Comparison of ENCODE assay signal across 8 cellular contexts in the genomic region with DNA sequence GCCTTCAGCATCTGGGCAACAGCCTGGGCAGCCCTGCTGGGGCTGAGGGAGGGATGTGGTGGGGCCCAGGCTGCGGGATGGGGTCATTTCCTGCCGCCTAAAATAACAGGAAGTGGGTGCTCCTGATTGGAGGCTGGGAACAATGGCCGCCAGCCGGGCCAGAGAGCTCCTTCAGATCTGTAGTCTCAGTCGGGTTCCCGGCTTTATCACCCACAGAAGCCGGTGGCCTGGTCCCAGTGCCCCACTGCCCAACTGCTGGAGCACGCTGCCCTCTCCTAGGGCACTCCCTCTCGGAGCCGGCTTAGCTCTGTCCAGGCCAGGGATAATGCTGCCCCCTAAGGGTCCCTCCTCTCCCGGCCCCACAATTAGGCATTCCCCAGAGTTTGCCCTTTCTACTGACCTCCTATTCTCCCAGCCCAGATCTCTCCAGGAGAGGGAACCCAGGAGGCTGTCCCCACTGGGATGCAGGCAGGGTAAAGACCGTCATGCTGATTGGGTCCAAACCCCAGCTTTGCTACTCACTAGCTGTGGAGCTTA. TPM values are rescaled to one million over a fixed set of nuclear protein-coding genes. Genes with fewer than 3 reads are reported as not detected.
A peak's percentile ranks its signal among the peaks of the same experiment; 100 is the strongest.
DNase-seq lines count a peak whose midpoint lies in the region; ATAC-seq, FAIRE-seq and TF ChIP-seq lines count a peak whose summit lies in the region.

No MANE protein-coding gene starts in this region.

- peak overlapping the region; percentile 85 for H2AFZ ChIP-seq in K562 (ENCODE audit: low read depth, low read length)

- peak; percentile 13 to 48; a peak in 3 of 4 replicates for TF ChIP-seq RAD21 in K562 (CRISPR knock-in tag; conservative IDR thresholded peaks at IDR 0.05 in 1 of 2, IDR thresholded peaks at IDR 0.05 in 1 of 2)

- H3K27ac ChIP-seq in K562 (ENCODE audit: extremely low read depth, low read depth, low read length) (peak overlapping the region; percentile 76), iPS-18a (ENCODE audit: low read length) (peak overlapping the region; percentile 36)

- peak; percentile 64 for ATAC-seq in K562
- no peak for ATAC-seq in HG03025 (IDR thresholded peaks at IDR 0.05; ENCODE audit: low FRiP score, unreplicated experiment)
- no peak for ATAC-seq in HG03571 (IDR thresholded peaks at IDR 0.05; ENCODE audit: unreplicated experiment)

- BruUV-seq in K562 (replicated peaks; lab: Mats Ljungman, UMichigan): no TSS peak

- H3K27me3 ChIP-seq in K562 (ENCODE audit: control insufficient read depth in 2 of 2, insufficient read depth in 2 of 2, low read length in 2 of 2): no peaks in the 10 kb centered on the region
- no peaks in the 10 kb centered on the region for H3K27me3 ChIP-seq in iPS-18a (ENCODE audit: control insufficient read depth, insufficient read depth, low read length)
- H3K27me3 ChIP-seq in skeletal muscle satellite cell (ENCODE audit: control insufficient read depth, insufficient read depth, low read length): no peaks in the 10 kb centered on the region

- H3K9me1 ChIP-seq in K562 (ENCODE audit: control insufficient read depth, insufficient read depth, low read length): peaks cover 4% of the 10 kb centered on the region

- H3K4me2 ChIP-seq in K562 (ENCODE audit: insufficient read depth, low read length) (peak overlapping the region; percentile 82), skeletal muscle satellite cell (ENCODE audit: low read length) (peak overlapping the region; percentile 87)

- intact Hi-C loops in K562 (cut with micrococcal nuclease): loop anchor here (1.0 kb wide), 1 partner anchor 27 kb away; no protein-coding TSS in a partner anchor

- 0 out of 2 replicates have a peak, but pooled peaks cover 3% of the 10 kb centered on the region for H4K20me1 ChIP-seq in K562 (replicated peaks; ENCODE audit: control insufficient read depth, insufficient read depth, low read length)

- 0 out of 2 replicates have a peak, but pooled peaks have one; percentile 17 for TF ChIP-seq EP300 in K562 (IDR thresholded peaks at IDR 0.05; ENCODE audit: low read length)

- WGBS in K562 (ENCODE audit: insufficient coverage, low coverage, missing lambda C conversion rate): 8% methylated on average over 11 of the region's 12 CpGs

- peak; percentile 86 for DNase-seq in DMS153 (lab: John Stamatoyannopoulos, UW)
- DNase-seq in HT-29 (ENCODE audit: low spot score): peak; percentile 51
- peak; percentile 38 for DNase-seq in T-helper 9 cell
- peak; percentile 65 to 72 (median 72) for DNase-seq in K562 (ENCODE audit: extremely low read depth in 1 of 4, low spot score in 3 of 4)

- peak overlapping the region; percentile 37 for H3K4me3 ChIP-seq in K562
- peak overlapping the region; percentile 49 for H3K4me3 ChIP-seq in iPS-18a (ENCODE audit: low read length)
- peak overlapping the region; percentile 67 for H3K4me3 ChIP-seq in skeletal muscle satellite cell (ENCODE audit: low read length)

- in situ Hi-C loops in K562 (cut with MboI): no loop called here

- TF ChIP-seq POLR2A in K562 (conservative IDR thresholded peaks at IDR 0.05): peak; percentile 70

- H3K9ac ChIP-seq in K562 (ENCODE audit: insufficient read depth in 1 of 2, low read depth in 2 of 2, low read length in 2 of 2): peak overlapping the region; percentile 74 to 89
- H3K9ac ChIP-seq in iPS-18a (ENCODE audit: low read length): peak overlapping the region; percentile 55
- peak overlapping the region; percentile 77 for H3K9ac ChIP-seq in skeletal muscle satellite cell (ENCODE audit: low read depth, low read length)

- H3K4me1 ChIP-seq in K562 (replicated peaks in 1 of 2; ENCODE audit: control insufficient read depth in 2 of 2, insufficient read depth in 2 of 2, low read length in 2 of 2): peaks cover 42 to 55% of the 10 kb centered on the region in 2 experiments
- peaks cover 13% of the 10 kb centered on the region for H3K4me1 ChIP-seq in iPS-18a (ENCODE audit: control insufficient read depth, low read depth, low read length)
- H3K4me1 ChIP-seq in skeletal muscle satellite cell (ENCODE audit: control insufficient read depth, insufficient read depth, low read length): peaks cover 55% of the 10 kb centered on the region

- H3K36me3 ChIP-seq in K562 (ENCODE audit: control insufficient read depth, insufficient read depth, low read length) (peaks cover 41% of the 10 kb centered on the region), iPS-18a (ENCODE audit: control insufficient read depth, low read depth, low read length) (peaks cover 4% of the 10 kb centered on the region), skeletal muscle satellite cell (ENCODE audit: insufficient read depth, low read length) (peaks cover 43% of the 10 kb centered on the region)

- CTCF ChIA-PET in K562 (lab: Yijun Ruan, JAX; ENCODE audit: low intra/inter-chr PET ratio): interaction anchor here (0.6 to 1.5 kb wide), 2 partner anchors 12 to 61 kb away, joined by 4 to 7 read pairs; a partner anchor contains a TSS

- POLR2A ChIA-PET in K562 (lab: Yijun Ruan, JAX): interaction anchor here (0.6 to 5.5 kb wide), 18 partner anchors 8 to 293 kb away, joined by 3 to 42 read pairs (median 4); a partner anchor contains a TSS

- peak; percentile 60 to 76 (median 63) for TF ChIP-seq CTCF in K562 (IDR thresholded peaks at IDR 0.05 in 2 of 3, conservative IDR thresholded peaks at IDR 0.05 in 1 of 3; ENCODE audit: insufficient read depth in 2 of 3, low read depth in 1 of 3, low read length in 3 of 3)

- peak; percentile 76 for FAIRE-seq in K562 (lab: Jason Lieb, UNC)

- H3K9me3 ChIP-seq in K562 (replicated peaks; ENCODE audit: control insufficient read depth, insufficient read depth, low read depth, low read length) (no peaks in the 10 kb centered on the region), iPS-18a (ENCODE audit: control insufficient read depth, low read depth, low read length) (no peaks in the 10 kb centered on the region), skeletal muscle satellite cell (replicated peaks; ENCODE audit: low read length) (no peaks in the 10 kb centered on the region)

- H3K79me2 ChIP-seq in K562 (ENCODE audit: control insufficient read depth, insufficient read depth, low read length): peaks cover 89% of the 10 kb centered on the region

RNA-seq across cellular contexts. Expression of a gene that starts 5.1 kb away (rescaled TPM):
- 76.6 and 81.5 TPM in 2 replicates for total RNA-seq in HT-29 (2014; rRNA removed; shearing (Covaris generic))
- total RNA-seq in K562 (2011; cell fraction: chromatin; rRNA removed; ENCODE audit: low replicate concordance): 28.8 and 80.6 TPM in 2 replicates
- total RNA-seq in K562 (2011; cell fraction: nucleolus; rRNA removed): 47.5 and 62.2 TPM in 2 replicates
- total RNA-seq in K562 (2011; cell fraction: nucleoplasm; rRNA removed): 37.8 and 52.2 TPM in 2 replicates
- total RNA-seq in K562 (2014; rRNA removed): 72.8 and 74.4 TPM in 2 replicates
- 17.4 and 20.8 TPM in 2 replicates for total RNA-seq in K562 (2014; rRNA removed; fragmentation: Illumina TruSeq; extraction: Trizol)
- 34.5 and 37.8 TPM in 2 replicates for total RNA-seq in K562 (2015; rRNA removed; fragmentation: Illumina TruSeq; extraction: Trizol)
- total RNA-seq in K562 (2021): 101 and 108 TPM in 2 replicates
- polyA plus RNA-seq in K562 (2011; rRNA removed): 17.2 and 18.4 TPM in 2 replicates
- polyA plus RNA-seq in K562 (2011; cell fraction: cytosol; rRNA removed): 14.6 and 28.7 TPM in 2 replicates
- 34.1 and 46.2 TPM in 2 replicates for polyA plus RNA-seq in K562 (2011; cell fraction: nucleus; rRNA removed)
- polyA plus RNA-seq in K562 (2012): 51.5 and 56.5 TPM in 2 replicates
- 49.2 and 53.7 TPM in 2 replicates for polyA plus RNA-seq in K562 (2014; fragmentation: Illumina TruSeq; extraction: Trizol)
- 1 to 10 TPM; 3.6 to 4.4 TPM for polyA plus RNA-seq in K562 (2014; fragmentation: Nextera tagmentation; extraction: Ambion mirVana)
- 53.8 and 54.7 TPM in 2 replicates for polyA plus RNA-seq in K562 (2014; rRNA removed)
- 8.2 and 9.2 TPM in 2 replicates for polyA minus RNA-seq in K562 (2011; rRNA and poly(A)+ RNA removed)
- 31.8 and 55.1 TPM in 2 replicates for polyA minus RNA-seq in K562 (2011; cell fraction: cytosol; rRNA and poly(A)+ RNA removed)
- 13.1 and 14.8 TPM in 2 replicates for polyA minus RNA-seq in K562 (2011; cell fraction: nucleus; rRNA and poly(A)+ RNA removed)
- 94.8 and 187 TPM in 2 replicates for total RNA-seq in skeletal muscle satellite cell (2012; rRNA removed)

RNA-seq across cellular contexts. Expression of a gene that starts 11.7 kb away (rescaled TPM):
- 65.8 and 80.9 TPM in 2 replicates for total RNA-seq in HT-29 (2014; rRNA removed; shearing (Covaris generic))
- total RNA-seq in K562 (2011; cell fraction: chromatin; rRNA removed; ENCODE audit: low replicate concordance): 60.6 and 88.2 TPM in 2 replicates
- 67.4 and 71.0 TPM in 2 replicates for total RNA-seq in K562 (2011; cell fraction: nucleolus; rRNA removed)
- total RNA-seq in K562 (2011; cell fraction: nucleoplasm; rRNA removed): 76.7 and 96.0 TPM in 2 replicates
- total RNA-seq in K562 (2014; rRNA removed) (132 and 141 TPM in 2 replicates), K562 (2014; rRNA removed; fragmentation: Illumina TruSeq; extraction: Trizol) (109 and 114 TPM in 2 replicates), K562 (2015; rRNA removed; fragmentation: Illumina TruSeq; extraction: Trizol) (112 and 115 TPM in 2 replicates), K562 (2021) (83.4 and 90.9 TPM in 2 replicates)
- polyA plus RNA-seq in K562 (2011; rRNA removed) (128 and 141 TPM in 2 replicates), K562 (2014; fragmentation: Illumina TruSeq; extraction: Trizol) (127 and 140 TPM in 2 replicates), K562 (2014; fragmentation: Nextera tagmentation; extraction: Ambion mirVana) (10 to 100 TPM; 20.6 to 41.8 TPM), K562 (2014; rRNA removed) (119 and 142 TPM in 2 replicates)
- polyA plus RNA-seq in K562 (2011; cell fraction: cytosol; rRNA removed): 75.6 and 128 TPM in 2 replicates
- 80.4 and 107 TPM in 2 replicates for polyA plus RNA-seq in K562 (2011; cell fraction: nucleus; rRNA removed)
- polyA plus RNA-seq in K562 (2012): 109 and 110 TPM in 2 replicates
- 47.8 and 54.0 TPM in 2 replicates for polyA minus RNA-seq in K562 (2011; rRNA and poly(A)+ RNA removed)
- 29.4 and 32.5 TPM in 2 replicates for polyA minus RNA-seq in K562 (2011; cell fraction: cytosol; rRNA and poly(A)+ RNA removed)
- 18.6 and 31.1 TPM in 2 replicates for polyA minus RNA-seq in K562 (2011; cell fraction: nucleus; rRNA and poly(A)+ RNA removed)
- 78.2 and 95.8 TPM in 2 replicates for total RNA-seq in skeletal muscle satellite cell (2012; rRNA removed)

RNA-seq across cellular contexts. Expression of a gene that starts 36.0 kb away (rescaled TPM):
- total RNA-seq in HT-29 (2014; rRNA removed; shearing (Covaris generic)): not detected in 2 replicates
- 0.07 and 0.11 TPM in 2 replicates for total RNA-seq in K562 (2011; cell fraction: chromatin; rRNA removed; ENCODE audit: low replicate concordance)
- total RNA-seq in K562 (2011; cell fraction: nucleolus; rRNA removed): 0.13 and 0.17 TPM in 2 replicates
- 0.07 TPM in 1 of 2 replicates, not detected in the other for total RNA-seq in K562 (2011; cell fraction: nucleoplasm; rRNA removed)
- total RNA-seq in K562 (2014; rRNA removed) (0.14 TPM in 1 of 2 replicates, not detected in the other), K562 (2014; rRNA removed; fragmentation: Illumina TruSeq; extraction: Trizol) (0.03 TPM in 1 of 2 replicates, not detected in the other), K562 (2015; rRNA removed; fragmentation: Illumina TruSeq; extraction: Trizol) (not detected in 2 replicates), K562 (2021) (0.04 and 0.09 TPM in 2 replicates)
- polyA plus RNA-seq in K562 (2011; rRNA removed) (0.04 TPM in 2 replicates), K562 (2014; fragmentation: Illumina TruSeq; extraction: Trizol) (0.07 TPM in 1 of 2 replicates, not detected in the other), K562 (2014; fragmentation: Nextera tagmentation; extraction: Ambion mirVana) (not detected), K562 (2014; rRNA removed) (0.03 TPM in 1 of 2 replicates, not detected in the other)
- polyA plus RNA-seq in K562 (2011; cell fraction: cytosol; rRNA removed): 0.09 TPM in 1 of 2 replicates, not detected in the other
- polyA plus RNA-seq in K562 (2011; cell fraction: nucleus; rRNA removed): 0.11 TPM in 1 of 2 replicates, not detected in the other
- 0.01 and 0.07 TPM in 2 replicates for polyA plus RNA-seq in K562 (2012)
- polyA minus RNA-seq in K562 (2011; rRNA and poly(A)+ RNA removed): not detected in 2 replicates
- polyA minus RNA-seq in K562 (2011; cell fraction: cytosol; rRNA and poly(A)+ RNA removed): not detected in 2 replicates
- 0.13 TPM in 1 of 2 replicates, not detected in the other for polyA minus RNA-seq in K562 (2011; cell fraction: nucleus; rRNA and poly(A)+ RNA removed)
- total RNA-seq in skeletal muscle satellite cell (2012; rRNA removed): 1.0 and 1.3 TPM in 2 replicates
